8 cellular contexts compared by ENCODE assay signal in genomic region chr2:113219889-113220641, GRCh38. TPM values are rescaled to one million over a fixed set of nuclear protein-coding genes. Genes with fewer than 3 reads are reported as not detected.
DNase-seq lines count a peak whose midpoint lies in the region; ATAC-seq lines count a peak whose summit lies in the region.

No MANE protein-coding gene starts in this region.

- no peak overlapping the region for H3K9ac ChIP-seq in mucosa of stomach (ENCODE audit: low read length)

- intact Hi-C loops in dendritic cell treated with granulocyte-macrophage colony-stimulating factor and Interleukin-4, amounts not matched to agents 40 ng/mL and 50 ng/mL, for 4 days (cut with micrococcal nuclease), result no loop called here

- H3K27me3 Mint-ChIP-seq in dendritic cell treated with granulocyte-macrophage colony-stimulating factor and Interleukin-4, amounts not matched to agents 40 ng/mL and 50 ng/mL, for 4 days, result no peaks in the 10 kb centered on the region

- H3K9me3 Mint-ChIP-seq in dendritic cell treated with granulocyte-macrophage colony-stimulating factor and Interleukin-4, amounts not matched to agents 40 ng/mL and 50 ng/mL, for 4 days, result no peaks in the 10 kb centered on the region

- H3K9me3 ChIP-seq in mucosa of stomach (ENCODE audit: control insufficient read depth, low read length), result no peaks in the 10 kb centered on the region

- H3K4me1 Mint-ChIP-seq in dendritic cell treated with granulocyte-macrophage colony-stimulating factor and Interleukin-4, amounts not matched to agents 40 ng/mL and 50 ng/mL, for 4 days (ENCODE audit: low read depth), result peaks cover 48% of the 10 kb centered on the region

- H3K36me3 ChIP-seq in mucosa of stomach (ENCODE audit: control insufficient read depth, insufficient read depth, low read length), result no peaks in the 10 kb centered on the region

- H3K27me3 ChIP-seq in mucosa of stomach (ENCODE audit: control insufficient read depth, insufficient read depth, low read length), result no peaks in the 10 kb centered on the region

- H3K36me3 Mint-ChIP-seq in dendritic cell treated with granulocyte-macrophage colony-stimulating factor and Interleukin-4, amounts not matched to agents 40 ng/mL and 50 ng/mL, for 4 days (ENCODE audit: low read depth), result no peaks in the 10 kb centered on the region

- DNase-seq in Daoy (ENCODE audit: low read depth) (peak; percentile 86), NCI-H2029 (lab: John Stamatoyannopoulos, UW) (peak; percentile 42), inferior parietal cortex (ENCODE audit: extremely low spot score) (no peak), SK-N-DZ (ENCODE audit: low spot score) (no peak)

- H3K4me3 ChIP-seq in mucosa of stomach (ENCODE audit: low read length), result peak overlapping the region; percentile 24

- peaks cover 45% of the 10 kb centered on the region for H3K4me1 ChIP-seq in mucosa of stomach (ENCODE audit: control insufficient read depth, insufficient read depth, low read length)

- H3K27ac Mint-ChIP-seq in dendritic cell treated with granulocyte-macrophage colony-stimulating factor and Interleukin-4, amounts not matched to agents 40 ng/mL and 50 ng/mL, for 4 days, result peak overlapping the region; percentile 86

- peak overlapping the region; percentile 22 for H3K4me3 Mint-ChIP-seq in dendritic cell treated with granulocyte-macrophage colony-stimulating factor and Interleukin-4, amounts not matched to agents 40 ng/mL and 50 ng/mL, for 4 days

- no peak for ATAC-seq in GM18907 (IDR thresholded peaks at IDR 0.05; ENCODE audit: unreplicated experiment)
- ATAC-seq in HG02981 (IDR thresholded peaks at IDR 0.05; ENCODE audit: unreplicated experiment), result no peak

RNA-seq across cellular contexts. Expression of gene PSD4, which starts 46.3 kb away (rescaled TPM):
- 7.5 and 13.3 TPM in 2 replicates for total RNA-seq in Daoy (2014; rRNA removed; shearing (Covaris generic))
- not detected in 2 replicates for polyA plus RNA-seq in SK-N-DZ (2014; cell fraction: cytosol; rRNA removed)
- not detected in 2 replicates for polyA plus RNA-seq in SK-N-DZ (2014; cell fraction: nucleus; rRNA removed)

RNA-seq across cellular contexts. Expression of gene PAX8, which starts 58.7 kb away (rescaled TPM):
- total RNA-seq in Daoy (2014; rRNA removed; shearing (Covaris generic)), result 0.17 and 0.57 TPM in 2 replicates
- not detected in 2 replicates for polyA plus RNA-seq in SK-N-DZ (2014; cell fraction: cytosol; rRNA removed)
- not detected in 2 replicates for polyA plus RNA-seq in SK-N-DZ (2014; cell fraction: nucleus; rRNA removed)

Comparison
In these comparisons a context has a peak if more than half of its experiments do, and no peak if none do; other contexts are left out.
1. DNase-seq: peak in Daoy (single experiment) and NCI-H2029 (single experiment); none in inferior parietal cortex (single experiment) and SK-N-DZ (single experiment).